In the genomic region with DNA sequence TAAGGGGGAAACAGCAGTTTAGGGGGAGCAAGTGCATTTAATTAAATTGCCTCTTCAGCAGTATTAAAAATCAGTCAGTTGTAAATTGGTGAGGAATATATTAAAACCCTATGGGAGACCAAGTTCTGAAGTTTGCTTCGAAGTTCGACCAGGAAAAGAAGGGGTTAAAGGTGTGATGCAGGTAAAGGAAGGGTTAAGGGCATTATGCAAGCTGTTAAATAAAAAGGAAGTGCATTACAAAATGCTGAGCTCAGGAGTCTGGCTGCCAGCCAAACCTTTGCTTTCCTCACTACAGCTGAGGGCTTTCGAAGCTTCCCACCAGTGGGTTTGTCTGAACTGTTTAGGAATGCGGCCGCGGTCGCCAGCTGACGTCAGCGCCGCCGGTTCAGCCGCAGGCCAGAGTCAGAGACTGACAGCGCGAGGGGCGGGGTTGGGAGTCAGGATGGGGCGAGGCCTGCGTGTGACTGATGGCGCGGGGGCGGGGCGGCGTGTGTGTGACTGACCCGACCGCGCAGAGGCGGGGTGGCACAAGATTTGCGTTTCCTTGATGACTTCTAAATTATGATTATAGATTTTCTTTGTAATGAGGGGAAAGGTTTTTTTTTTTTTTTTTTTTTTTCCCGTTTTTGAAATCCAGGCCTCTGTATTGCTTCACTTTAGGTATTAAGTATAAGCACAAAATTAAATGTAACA, we compare ENCODE assay signal across 1 cellular context.
TF ChIP-seq lines count a peak whose summit lies in the region.

No MANE protein-coding gene starts in this region.

TF ChIP-seq in WTC11, 78 proteins besides CTCF, POLR2A, EP300 and RAD21 (continued from another document):
- no peak for TF ChIP-seq FOXP1 (CRISPR knock-in tag; IDR thresholded peaks at IDR 0.05; ENCODE audit: borderline replicate concordance)
- no peak for TF ChIP-seq CBFB (CRISPR knock-in tag; IDR thresholded peaks at IDR 0.05; ENCODE audit: low read depth)
- TF ChIP-seq ZBTB21 (CRISPR knock-in tag; IDR thresholded peaks at IDR 0.05; ENCODE audit: borderline replicate concordance): peak; percentile 79; the same call in 1 of the 2 replicates
- TF ChIP-seq FOXK1 (CRISPR knock-in tag; IDR thresholded peaks at IDR 0.05): peak; percentile 63; the same call in 1 of the 2 replicates
- TF ChIP-seq, protein P1, sequence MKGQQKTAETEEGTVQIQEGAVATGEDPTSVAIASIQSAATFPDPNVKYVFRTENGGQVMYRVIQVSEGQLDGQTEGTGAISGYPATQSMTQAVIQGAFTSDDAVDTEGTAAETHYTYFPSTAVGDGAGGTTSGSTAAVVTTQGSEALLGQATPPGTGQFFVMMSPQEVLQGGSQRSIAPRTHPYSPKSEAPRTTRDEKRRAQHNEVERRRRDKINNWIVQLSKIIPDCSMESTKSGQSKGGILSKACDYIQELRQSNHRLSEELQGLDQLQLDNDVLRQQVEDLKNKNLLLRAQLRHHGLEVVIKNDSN (CRISPR knock-in tag; IDR thresholded peaks at IDR 0.05): no peak
- TF ChIP-seq, protein P2, sequence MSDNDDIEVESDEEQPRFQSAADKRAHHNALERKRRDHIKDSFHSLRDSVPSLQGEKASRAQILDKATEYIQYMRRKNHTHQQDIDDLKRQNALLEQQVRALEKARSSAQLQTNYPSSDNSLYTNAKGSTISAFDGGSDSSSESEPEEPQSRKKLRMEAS (CRISPR knock-in tag; IDR thresholded peaks at IDR 0.05): 0 out of 2 replicates have a peak, but pooled peaks have one; percentile 56
- TF ChIP-seq, protein P3, sequence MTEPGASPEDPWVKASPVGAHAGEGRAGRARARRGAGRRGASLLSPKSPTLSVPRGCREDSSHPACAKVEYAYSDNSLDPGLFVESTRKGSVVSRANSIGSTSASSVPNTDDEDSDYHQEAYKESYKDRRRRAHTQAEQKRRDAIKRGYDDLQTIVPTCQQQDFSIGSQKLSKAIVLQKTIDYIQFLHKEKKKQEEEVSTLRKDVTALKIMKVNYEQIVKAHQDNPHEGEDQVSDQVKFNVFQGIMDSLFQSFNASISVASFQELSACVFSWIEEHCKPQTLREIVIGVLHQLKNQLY (CRISPR knock-in tag; IDR thresholded peaks at IDR 0.05): no peak
- TF ChIP-seq NR3C1 (CRISPR knock-in tag; conservative IDR thresholded peaks at IDR 0.05; ENCODE audit: low read depth): no peak
- no peak for TF ChIP-seq MXD4 (CRISPR knock-in tag; IDR thresholded peaks at IDR 0.05; ENCODE audit: borderline replicate concordance)
- TF ChIP-seq CREM (CRISPR knock-in tag; IDR thresholded peaks at IDR 0.05): peak; percentile 79; the same call in 1 of the 2 replicates
- TF ChIP-seq CREB1 (CRISPR knock-in tag; IDR thresholded peaks at IDR 0.05): no peak
- TF ChIP-seq, protein P4, sequence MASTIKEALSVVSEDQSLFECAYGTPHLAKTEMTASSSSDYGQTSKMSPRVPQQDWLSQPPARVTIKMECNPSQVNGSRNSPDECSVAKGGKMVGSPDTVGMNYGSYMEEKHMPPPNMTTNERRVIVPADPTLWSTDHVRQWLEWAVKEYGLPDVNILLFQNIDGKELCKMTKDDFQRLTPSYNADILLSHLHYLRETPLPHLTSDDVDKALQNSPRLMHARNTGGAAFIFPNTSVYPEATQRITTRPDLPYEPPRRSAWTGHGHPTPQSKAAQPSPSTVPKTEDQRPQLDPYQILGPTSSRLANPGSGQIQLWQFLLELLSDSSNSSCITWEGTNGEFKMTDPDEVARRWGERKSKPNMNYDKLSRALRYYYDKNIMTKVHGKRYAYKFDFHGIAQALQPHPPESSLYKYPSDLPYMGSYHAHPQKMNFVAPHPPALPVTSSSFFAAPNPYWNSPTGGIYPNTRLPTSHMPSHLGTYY (CRISPR knock-in tag; IDR thresholded peaks at IDR 0.05): no peak
- TF ChIP-seq ZNF416 (CRISPR knock-in tag; IDR thresholded peaks at IDR 0.05): no peak
- TF ChIP-seq ZNF232 (CRISPR knock-in tag; IDR thresholded peaks at IDR 0.05): no peak
- no peak for TF ChIP-seq NFE2L1 (CRISPR knock-in tag; IDR thresholded peaks at IDR 0.05)
- TF ChIP-seq, protein P5, sequence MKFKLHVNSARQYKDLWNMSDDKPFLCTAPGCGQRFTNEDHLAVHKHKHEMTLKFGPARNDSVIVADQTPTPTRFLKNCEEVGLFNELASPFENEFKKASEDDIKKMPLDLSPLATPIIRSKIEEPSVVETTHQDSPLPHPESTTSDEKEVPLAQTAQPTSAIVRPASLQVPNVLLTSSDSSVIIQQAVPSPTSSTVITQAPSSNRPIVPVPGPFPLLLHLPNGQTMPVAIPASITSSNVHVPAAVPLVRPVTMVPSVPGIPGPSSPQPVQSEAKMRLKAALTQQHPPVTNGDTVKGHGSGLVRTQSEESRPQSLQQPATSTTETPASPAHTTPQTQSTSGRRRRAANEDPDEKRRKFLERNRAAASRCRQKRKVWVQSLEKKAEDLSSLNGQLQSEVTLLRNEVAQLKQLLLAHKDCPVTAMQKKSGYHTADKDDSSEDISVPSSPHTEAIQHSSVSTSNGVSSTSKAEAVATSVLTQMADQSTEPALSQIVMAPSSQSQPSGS (CRISPR knock-in tag; IDR thresholded peaks at IDR 0.05; ENCODE audit: borderline replicate concordance, low read depth): no peak
- TF ChIP-seq GABPB1 (CRISPR knock-in tag; IDR thresholded peaks at IDR 0.05): 0 out of 2 replicates have a peak, but pooled peaks have one; percentile 33
